In the genomic region with DNA sequence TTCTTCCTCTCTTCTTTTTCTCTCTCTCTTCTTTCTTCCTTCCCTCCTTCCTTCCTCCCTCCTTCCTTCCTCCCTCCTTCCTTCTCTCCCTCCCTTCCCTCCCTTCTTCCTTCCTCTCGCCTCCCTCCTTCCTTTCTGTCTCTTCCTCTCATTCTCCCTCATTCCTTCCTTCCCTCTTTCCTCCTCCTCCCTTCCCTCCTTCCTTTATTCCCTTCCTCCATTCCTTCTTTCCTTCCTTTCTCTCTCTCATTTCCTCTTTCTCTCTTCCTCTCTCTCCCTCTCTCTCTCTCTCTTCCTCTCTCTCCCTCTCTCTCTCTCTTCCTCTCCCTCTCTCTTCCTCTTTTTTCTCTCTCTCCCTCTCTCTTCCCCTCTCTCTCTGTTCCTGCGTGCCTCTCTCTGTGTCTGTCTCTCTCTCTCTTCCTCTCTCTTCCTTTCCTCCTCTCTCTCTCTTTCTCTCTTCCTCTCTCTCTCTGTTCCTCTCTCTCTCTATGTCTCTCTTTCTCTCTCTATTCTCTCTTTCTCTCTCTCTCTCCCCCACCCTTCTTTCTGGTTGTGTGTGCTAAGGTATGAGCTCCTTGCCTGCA, we compare ENCODE assay signal across 19 cellular contexts.
"Had no signal": no experiment of that assay in that cellular context is flagged by ENCODE, and none has a peak within 500 bp of the region (broad histone marks: within the 10 kb centered on the region; RNA-seq: fewer than 3 reads in every experiment).

No MANE protein-coding gene starts in this region.

- H3K36me3 Mint-ChIP-seq: brain had no signal

- H3K27ac Mint-ChIP-seq: activated CD8-positive, alpha-beta T cell treated with anti-CD3 and anti-CD28 coated beads, Interleukin-2, amount 10 ng/mL, durations not matched to agents 7 days and 5 days; activated naive CD4-positive, alpha-beta T cell treated with anti-CD3 and anti-CD28 coated beads, Interleukin-2, amount 50 U/mL, for 72 hours; activated T-helper 1 cell treated with anti-CD3 and anti-CD28 coated beads, Interleukin-12 subunit alpha, Interleukin-12 subunit beta, Interleukin-2, Interleukin-4 antibody, amounts not matched to agents 30 ng/mL and 10 ng/mL and 1 ng/mL, durations not matched to agents 14 hours and 24 hours and 36 hours; immature natural killer cell; natural killer cell treated with Interleukin-12 subunit alpha and Interleukin-12 subunit beta and Interleukin-15 and Interleukin-18, amount 100 ng/mL, for 72 hours had no signal

- H3K9me3 Mint-ChIP-seq: activated T-helper 1 cell treated with anti-CD3 and anti-CD28 coated beads, Interleukin-12 subunit alpha, Interleukin-12 subunit beta, Interleukin-2, Interleukin-4 antibody, amounts not matched to agents 30 ng/mL and 10 ng/mL and 1 ng/mL, durations not matched to agents 14 hours and 24 hours and 36 hours; natural killer cell treated with Interleukin-12 subunit alpha and Interleukin-12 subunit beta and Interleukin-15 and Interleukin-18, amount 100 ng/mL, for 72 hours had no signal

- ATAC-seq: activated CD8-positive, alpha-beta T cell treated with anti-CD3 and anti-CD28 coated beads, Interleukin-2, amount 10 ng/mL, durations not matched to agents 7 days and 5 days; activated naive CD4-positive, alpha-beta T cell treated with anti-CD3 and anti-CD28 coated beads, Interleukin-2, amount 50 U/mL, for 72 hours; foreskin keratinocyte; natural killer cell treated with Interleukin-12 subunit alpha and Interleukin-12 subunit beta and Interleukin-15 and Interleukin-18, amount 100 ng/mL, for 72 hours; psoas muscle had no signal

- DNase-seq: activated CD4-positive, alpha-beta T cell treated with anti-CD3 and anti-CD28 coated beads for 1 hour; activated CD4-positive, alpha-beta T cell treated with anti-CD3 and anti-CD28 coated beads, Interleukin-2, amount 50 U/mL, for 1 hour; activated CD8-positive, alpha-beta T cell treated with anti-CD3 and anti-CD28 coated beads, Interleukin-2, amount 10 ng/mL, durations not matched to agents 7 days and 5 days; activated gamma-delta T cell treated with Interleukin-2 at 50 U/mL for 16 hours; aorta; caudate nucleus; effector memory CD4-positive, alpha-beta T cell; foreskin keratinocyte; immature natural killer cell; psoas muscle; stimulated activated CD4-positive, alpha-beta T cell treated with anti-CD3 and anti-CD28 coated beads, Interleukin-4, amount 100 ng/mL, for 4 hours had no signal

- H3K4me3 Mint-ChIP-seq: activated CD8-positive, alpha-beta T cell treated with anti-CD3 and anti-CD28 coated beads, Interleukin-2, amount 10 ng/mL, durations not matched to agents 7 days and 5 days; activated T-helper 1 cell treated with anti-CD3 and anti-CD28 coated beads, Interleukin-12 subunit alpha, Interleukin-12 subunit beta, Interleukin-2, Interleukin-4 antibody, amounts not matched to agents 30 ng/mL and 10 ng/mL and 1 ng/mL, durations not matched to agents 14 hours and 24 hours and 36 hours; brain; natural killer cell treated with Interleukin-12 subunit alpha and Interleukin-12 subunit beta and Interleukin-15 and Interleukin-18, amount 100 ng/mL, for 72 hours had no signal

- H3K4me3 ChIP-seq: left lung, lung, psoas muscle, right atrium auricular region, thoracic aorta had no signal

- H3K27me3 ChIP-seq: foreskin keratinocyte, right atrium auricular region had no signal

- H3K27ac ChIP-seq: foreskin keratinocyte, psoas muscle, right atrium auricular region, thoracic aorta had no signal

- H3K4me1 ChIP-seq: foreskin keratinocyte, psoas muscle, right atrium auricular region had no signal
